10 cellular contexts compared by ENCODE assay signal in the genomic region with DNA sequence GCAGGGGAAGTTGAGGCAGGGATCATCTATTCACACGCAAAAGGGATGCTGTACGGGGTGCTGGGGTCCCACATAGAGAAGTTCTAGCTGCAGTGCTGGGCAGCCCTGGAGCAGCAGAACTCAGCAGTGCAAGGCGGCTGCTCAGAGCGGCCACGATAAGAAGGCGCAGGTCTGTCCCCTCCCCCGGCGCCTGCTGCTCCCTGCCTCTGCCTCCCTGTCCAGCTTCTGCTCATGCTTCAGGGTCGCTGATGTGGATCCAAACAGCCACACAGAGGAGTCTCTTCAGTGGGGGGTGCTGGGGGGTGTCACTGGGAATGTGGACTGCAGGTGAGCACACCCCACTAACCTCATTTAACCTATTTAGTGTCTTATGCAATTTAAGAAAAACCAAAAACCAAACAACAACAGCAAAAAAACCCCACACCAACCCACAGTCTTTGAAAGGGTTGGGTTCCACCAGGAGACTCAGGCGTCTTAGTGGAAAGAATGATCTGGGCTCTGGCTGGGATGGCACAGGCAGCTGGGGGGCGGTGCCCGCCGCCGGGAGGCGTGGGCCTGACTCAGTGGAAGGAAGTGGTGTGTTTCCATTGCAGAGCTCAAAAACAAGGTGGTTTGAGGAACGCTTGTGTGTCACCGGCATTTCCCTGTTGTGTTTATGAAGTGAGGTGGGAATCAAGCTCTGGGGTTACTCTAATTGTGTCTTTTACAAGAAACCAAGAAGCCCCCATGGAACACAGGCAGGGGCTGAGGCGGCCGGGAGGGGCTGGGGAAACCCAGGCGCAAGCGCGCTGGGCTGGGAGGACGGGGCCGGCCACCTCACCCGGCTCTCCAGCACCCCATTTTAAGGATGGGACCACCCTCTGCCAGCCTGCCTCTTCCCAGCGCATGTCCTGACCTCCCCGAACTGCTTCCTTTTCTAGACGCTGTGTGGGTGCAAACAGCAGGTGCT. TPM values are rescaled to one million over a fixed set of nuclear protein-coding genes. Genes with fewer than 3 reads are reported as not detected.
DNase-seq lines count a peak whose midpoint lies in the region; ATAC-seq and TF ChIP-seq lines count a peak whose summit lies in the region.
"Had no signal": no experiment of that assay in that cellular context is flagged by ENCODE, and none has a peak within 500 bp of the region (broad histone marks: within the 10 kb centered on the region; RNA-seq: fewer than 3 reads in every experiment).

No MANE protein-coding gene starts in this region.

- no peak for ATAC-seq in HG03469 (IDR thresholded peaks at IDR 0.05; ENCODE audit: unreplicated experiment)
- ATAC-seq in HG02938 (IDR thresholded peaks at IDR 0.05; ENCODE audit: unreplicated experiment): no peak
- ATAC-seq in HG03196 (IDR thresholded peaks at IDR 0.05; ENCODE audit: unreplicated experiment): no peak

- H3K27me3 ChIP-seq in MG63: no peaks in the 10 kb centered on the region

- no peak overlapping the region for H3K4me3 ChIP-seq in MG63

- in situ Hi-C loops in GM13976 (cut with MboI; ENCODE audit: low sequenced_read_pairs, unreplicated experiment): no loop called here

- DNase-seq in MG63 (peak; percentile 15), islet precursor cell (peak; percentile 28), GM13976 (ENCODE audit: low spot score) (no peak)
- DNase-seq in activated CD8-positive, alpha-beta memory T cell treated with anti-CD3 and anti-CD28 coated beads, Interleukin-2, amount 50 U/mL, for 1 hour (ENCODE audit: extremely low read depth): peak; percentile 64
- DNase-seq in stimulated activated CD8-positive, alpha-beta memory T cell treated with anti-CD3 and anti-CD28 coated beads, Interleukin-4, amount 100 ng/mL, for 1 hour (ENCODE audit: low read depth in 2 of 2, low spot score in 1 of 2): peak; percentile 64 to 84
- DNase-seq: EL, SHP77 treated with DMSO at 0.1 percent for 48 hours had no signal

- no peak for TF ChIP-seq CTCF in GM13976 (IDR thresholded peaks at IDR 0.05; ENCODE audit: borderline replicate concordance, control extremely low read depth, extremely low read depth, insufficient read depth, missing control alignments)

- H3K36me3 ChIP-seq in MG63: no peaks in the 10 kb centered on the region

- no peaks in the 10 kb centered on the region for H3K9me3 ChIP-seq in MG63

RNA-seq across cellular contexts. Expression of a gene that starts 55.1 kb away (rescaled TPM):
- total RNA-seq in MG63 (2014; rRNA removed; shearing (Covaris generic); ENCODE audit: low replicate concordance): not detected in 2 replicates
